In the genomic region with DNA sequence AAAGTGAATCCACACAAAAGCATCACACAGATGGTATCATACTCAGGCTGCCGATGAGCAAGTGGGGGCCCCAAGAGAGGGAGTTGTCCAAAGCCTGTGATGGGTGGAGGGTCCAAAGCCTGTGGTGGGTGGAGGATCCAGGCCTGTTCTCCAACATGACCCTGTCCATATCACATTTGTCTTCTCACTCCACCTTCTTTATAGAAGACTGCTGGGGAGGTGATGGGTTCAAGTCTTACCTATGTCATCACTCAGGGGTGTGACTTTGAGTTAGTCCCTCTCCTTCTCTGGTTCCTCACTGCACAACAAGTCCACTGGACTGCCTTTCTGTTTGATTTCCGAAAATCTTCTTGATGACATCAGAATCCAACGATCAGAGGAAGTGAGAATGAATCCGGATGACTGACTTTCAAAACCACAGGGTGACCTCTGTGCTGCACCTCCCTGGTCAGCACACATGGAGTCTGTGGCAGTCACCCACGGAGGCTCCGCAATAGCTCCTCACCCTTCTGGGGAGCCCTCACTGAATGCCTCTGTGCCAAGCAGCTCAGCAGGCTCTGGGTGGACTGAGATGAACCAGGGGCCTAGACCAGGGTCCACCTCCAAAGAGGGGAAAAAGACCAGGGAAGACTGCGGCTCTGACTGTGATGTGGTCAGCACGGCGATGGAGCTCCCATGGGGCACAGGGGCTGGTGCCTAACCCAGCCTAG, we compare ENCODE assay signal across 8 cellular contexts.
DNase-seq lines count a peak whose midpoint lies in the region; ATAC-seq, FAIRE-seq and TF ChIP-seq lines count a peak whose summit lies in the region.

No MANE protein-coding gene starts in this region.

- POLR2A ChIA-PET in endothelial cell of umbilical vein (lab: Charles Lee): interaction anchor here (0.7 kb wide), 1 partner anchor 160 kb away, joined by 7 read pairs; no protein-coding TSS in a partner anchor

- H3K9me3 Mint-ChIP-seq in progenitor cell of endocrine pancreas (ENCODE audit: low read depth): no peaks in the 10 kb centered on the region

- dilution Hi-C loops in endothelial cell of umbilical vein (cut with MboI; ENCODE audit: extremely low pct_ligation_motif_present, low sequenced_read_pairs): no loop called here

- H3K4me3 ChIP-seq in Karpas-422 (ENCODE audit: low read length): peak overlapping the region; percentile 53
- no peak overlapping the region for H3K4me3 ChIP-seq in endothelial cell of umbilical vein (replicated peaks in 1 of 3; ENCODE audit: insufficient read depth in 1 of 3, low read depth in 1 of 3, low read length in 3 of 3)
- H3K4me3 ChIP-seq in upper lobe of right lung: no peak overlapping the region

- H3K4me1 ChIP-seq in Karpas-422 (ENCODE audit: low read length) (peaks cover 72% of the 10 kb centered on the region), endothelial cell of umbilical vein (ENCODE audit: control insufficient read depth, extremely low read depth, insufficient read depth, low read length) (peaks cover 12% of the 10 kb centered on the region), upper lobe of right lung (peaks cover 8% of the 10 kb centered on the region)

- H3K4me3 Mint-ChIP-seq in progenitor cell of endocrine pancreas (ENCODE audit: low read depth): no peak overlapping the region

- H3K79me2 ChIP-seq in Karpas-422 (ENCODE audit: low read length) (no peaks in the 10 kb centered on the region), endothelial cell of umbilical vein (ENCODE audit: control insufficient read depth, insufficient read depth, low read length) (no peaks in the 10 kb centered on the region)

- no peaks in the 10 kb centered on the region for H3K27me3 ChIP-seq in Karpas-422 (ENCODE audit: low read length)
- peaks cover 0 to 1% of the 10 kb centered on the region in 2 experiments for H3K27me3 ChIP-seq in endothelial cell of umbilical vein (ENCODE audit: control insufficient read depth in 2 of 2, insufficient read depth in 2 of 2, low read length in 2 of 2)
- no peaks in the 10 kb centered on the region for H3K27me3 ChIP-seq in upper lobe of right lung

- CTCF ChIA-PET in endothelial cell of umbilical vein (lab: Charles Lee): interaction anchor here (1.4 kb wide), 1 partner anchor 38 kb away, joined by 5 read pairs; no protein-coding TSS in a partner anchor

- H3K36me3 Mint-ChIP-seq in progenitor cell of endocrine pancreas (ENCODE audit: insufficient read depth): no peaks in the 10 kb centered on the region

- H3K27me3 Mint-ChIP-seq in progenitor cell of endocrine pancreas: peaks cover 3% of the 10 kb centered on the region

- peak; percentile 42 for ATAC-seq in GM21528 (IDR thresholded peaks at IDR 0.05; ENCODE audit: low FRiP score, unreplicated experiment)
- peak; percentile 91 for ATAC-seq in upper lobe of right lung
- no peak for ATAC-seq in HG02623 (IDR thresholded peaks at IDR 0.05; ENCODE audit: unreplicated experiment)

- no peak overlapping the region; the same call in 1 of the 2 replicates for H2AFZ ChIP-seq in Karpas-422 (ENCODE audit: low read length)
- H2AFZ ChIP-seq in endothelial cell of umbilical vein (ENCODE audit: low read depth, low read length): no peak overlapping the region

- H3K9me2 ChIP-seq in Karpas-422 (replicated peaks; ENCODE audit: insufficient read depth, low read length): no peaks in the 10 kb centered on the region

- no TSS peak for BruUV-seq in endothelial cell of umbilical vein (replicated peaks; lab: Mats Ljungman, UMichigan)

- H3K27ac ChIP-seq in Karpas-422 (ENCODE audit: low read length) (peak overlapping the region; percentile 99), endothelial cell of umbilical vein (ENCODE audit: insufficient read depth, low read depth, low read length) (no peak overlapping the region), upper lobe of right lung (no peak overlapping the region)

- no peaks in the 10 kb centered on the region for H3K36me3 ChIP-seq in Karpas-422 (ENCODE audit: insufficient read depth, low read length)
- H3K36me3 ChIP-seq in endothelial cell of umbilical vein (ENCODE audit: control insufficient read depth in 2 of 2, extremely low read depth in 1 of 2, insufficient read depth in 2 of 2, low read length in 2 of 2): no peaks in the 10 kb centered on the region
- no peaks in the 10 kb centered on the region for H3K36me3 ChIP-seq in upper lobe of right lung

- H3K4me1 Mint-ChIP-seq in progenitor cell of endocrine pancreas (ENCODE audit: low read depth): peaks cover 2% of the 10 kb centered on the region

- peak overlapping the region; percentile 67 for H3K4me2 ChIP-seq in Karpas-422 (ENCODE audit: low read depth, low read length, poor library complexity, severe bottlenecking)
- no peak overlapping the region for H3K4me2 ChIP-seq in endothelial cell of umbilical vein (ENCODE audit: insufficient read depth, low read length)

- TF ChIP-seq POLR2A in GM12892 (IDR thresholded peaks at IDR 0.05; ENCODE audit: low read depth, low read length) (peak; percentile 56), endothelial cell of umbilical vein (IDR thresholded peaks at IDR 0.05; ENCODE audit: low read depth, low read length) (no peak)

- H4K20me1 ChIP-seq in Karpas-422 (ENCODE audit: insufficient read depth, low read depth, low read length): no peaks in the 10 kb centered on the region
- H4K20me1 ChIP-seq in endothelial cell of umbilical vein (replicated peaks; ENCODE audit: control insufficient read depth, extremely low read depth, insufficient read depth, low read length): no peaks in the 10 kb centered on the region

- intact Hi-C loops in endothelial cell of umbilical vein (cut with micrococcal nuclease) (no loop called here), upper lobe of right lung (cut with DNase I) (no loop called here)

- H3K27ac Mint-ChIP-seq in progenitor cell of endocrine pancreas: no peak overlapping the region

- FAIRE-seq in GM12892 (lab: Jason Lieb, UNC) (no peak), endothelial cell of umbilical vein (lab: Jason Lieb, UNC) (peak; percentile 66)

- H3K9ac ChIP-seq in Karpas-422 (ENCODE audit: low read length) (peak overlapping the region; percentile 71), endothelial cell of umbilical vein (replicated peaks; ENCODE audit: extremely low read depth, insufficient read depth, low read length) (no peak overlapping the region)

- TF ChIP-seq CTCF in endothelial cell of umbilical vein (IDR thresholded peaks at IDR 0.05; ENCODE audit: extremely low read depth in 1 of 2, insufficient read depth in 1 of 2, low read depth in 1 of 2, low read length in 2 of 2) (no peak), upper lobe of right lung (IDR thresholded peaks at IDR 0.05) (no peak), progenitor cell of endocrine pancreas (IDR thresholded peaks at IDR 0.05; ENCODE audit: unreplicated experiment) (no peak)

- DNase-seq in GM12892 (ENCODE audit: insufficient read length) (peak; percentile 44), Karpas-422 (peak; percentile 87), endothelial cell of umbilical vein (ENCODE audit: low read depth, low spot score) (peak; percentile 23), upper lobe of right lung (peak; percentile 71), NCI-H1436 treated with DMSO at 0.1 percent for 48 hours (lab: John Stamatoyannopoulos, UW) (no peak), progenitor cell of endocrine pancreas (ENCODE audit: low spot score, unreplicated experiment) (no peak)

- H3K9me3 ChIP-seq in Karpas-422 (ENCODE audit: low read length) (no peaks in the 10 kb centered on the region), endothelial cell of umbilical vein (replicated peaks; ENCODE audit: control insufficient read depth, insufficient read depth, low read length) (no peaks in the 10 kb centered on the region), upper lobe of right lung (no peaks in the 10 kb centered on the region)

- H3K9me1 ChIP-seq in endothelial cell of umbilical vein (replicated peaks; ENCODE audit: control insufficient read depth, extremely low read depth, insufficient read depth, low read length): no peaks in the 10 kb centered on the region

TF ChIP-seq in endothelial cell of umbilical vein, 7 proteins besides CTCF, POLR2A, EP300 and RAD21:
- TF ChIP-seq JUN (IDR thresholded peaks at IDR 0.05; ENCODE audit: borderline replicate concordance, insufficient read depth, insufficient read length, low read depth): peak; percentile 7
- no peak for TF ChIP-seq MYC (IDR thresholded peaks at IDR 0.05; ENCODE audit: low read depth, low read length)
- TF ChIP-seq POLR2AphosphoS5 (IDR thresholded peaks at IDR 0.05; ENCODE audit: insufficient read depth, low read depth, low read length): peak; percentile 17
TF ChIP-seq in endothelial cell of umbilical vein: peak in this region for 2.

Comparison
In these comparisons a context has a peak if more than half of its experiments do, and no peak if none do; other contexts are left out.
1. DNase-seq: peak in GM12892 (single experiment), Karpas-422 (single experiment), endothelial cell of umbilical vein (single experiment) and upper lobe of right lung (single experiment); none in NCI-H1436 treated with DMSO at 0.1 percent for 48 hours (single experiment) and progenitor cell of endocrine pancreas (single experiment).